Comparison of ENCODE assay signal across 17 cellular contexts in the genomic region with DNA sequence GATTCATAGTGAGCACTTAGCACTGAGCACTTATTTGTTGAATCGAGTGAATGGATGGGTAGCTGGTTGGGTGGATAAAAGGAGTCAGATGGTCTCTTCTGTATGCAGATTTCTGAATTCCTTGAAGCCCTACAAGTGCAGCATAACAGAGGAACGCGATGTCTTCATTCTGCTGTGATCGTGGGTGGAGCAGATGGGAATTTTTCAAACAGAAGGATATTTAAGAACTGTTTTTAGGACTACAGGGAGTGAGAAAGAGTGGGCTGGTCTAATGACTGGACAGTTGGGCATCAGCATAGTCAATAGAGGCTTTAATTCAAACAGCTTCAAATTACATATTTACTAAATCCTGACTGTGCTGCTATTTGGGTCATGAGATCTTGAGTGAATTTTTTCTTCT.
DNase-seq lines count a peak whose midpoint lies in the region; ATAC-seq and TF ChIP-seq lines count a peak whose summit lies in the region.
"Had no signal": no experiment of that assay in that cellular context is flagged by ENCODE, and none has a peak within 500 bp of the region (broad histone marks: within the 10 kb centered on the region; RNA-seq: fewer than 3 reads in every experiment).

No MANE protein-coding gene starts in this region.

- H4K20me1 ChIP-seq in mammary epithelial cell (ENCODE audit: insufficient read depth, low read length) = no peaks in the 10 kb centered on the region

- H3K36me3 ChIP-seq in mammary epithelial cell (ENCODE audit: insufficient read depth, low read length) = no peaks in the 10 kb centered on the region
- H3K36me3 ChIP-seq: BE2C had no signal

- H3K4me3 ChIP-seq in mammary epithelial cell (replicated peaks in 1 of 3; ENCODE audit: insufficient read depth in 1 of 3, low read depth in 2 of 3, low read length in 3 of 3) = peak overlapping the region in 1 of 3 experiments; percentile 10

- peak overlapping the region; percentile 58 for H3K4me2 ChIP-seq in mammary epithelial cell (ENCODE audit: insufficient read depth, low read depth, low read length)

- peak overlapping the region; percentile 84 for H2AFZ ChIP-seq in mammary epithelial cell (ENCODE audit: low read depth, low read length)

- peak; percentile 45 for ATAC-seq in sciatic nerve
- ATAC-seq in HG02610 (IDR thresholded peaks at IDR 0.05; ENCODE audit: unreplicated experiment) = no peak

- H3K4me1 ChIP-seq in mammary epithelial cell (ENCODE audit: insufficient read depth, low read length) = peaks cover 23% of the 10 kb centered on the region
- H3K4me1 ChIP-seq: BE2C, Caco-2 had no signal

- no TSS peak for BruUV-seq in mammary epithelial cell (replicated peaks; lab: Mats Ljungman, UMichigan)

- intact Hi-C loops in mammary epithelial cell (cut with micrococcal nuclease) = no loop called here
- intact Hi-C loops in sciatic nerve (cut with DNase I) = no loop called here

- dilution Hi-C loops in mammary epithelial cell (cut with HindIII; ENCODE audit: low sequenced_read_pairs) = no loop called here

- CTCF ChIA-PET in mammary epithelial cell (lab: Charles Lee; ENCODE audit: low non-redundant PET) = no interaction called here

- DNase-seq in Ammon's horn (ENCODE audit: low spot score) = peak; percentile 19
- peak; percentile 17 for DNase-seq in mammary epithelial cell
- peak; percentile 53 for DNase-seq in inferior parietal cortex (ENCODE audit: extremely low spot score)
- DNase-seq in sciatic nerve (ENCODE audit: low spot score) = no peak
- DNase-seq in COLO829 (ENCODE audit: low spot score) = no peak
- no peak for DNase-seq in activated T-cell treated with anti-CD3 and anti-CD28 coated beads, Interleukin-2, amount 50 U/mL, for 1 hour
- no peak for DNase-seq in dermis blood vessel endothelial cell
- DNase-seq: BE2C; C1 segment of cervical spinal cord; Caco-2; CD4-positive, CD25-positive, alpha-beta regulatory T cell; CD8-positive, alpha-beta memory T cell; DND-41; EL; H9 had no signal

- no peaks in the 10 kb centered on the region for H3K9me3 ChIP-seq in mammary epithelial cell (replicated peaks; ENCODE audit: insufficient read depth, low read length)
- H3K9me3 ChIP-seq: BE2C, Caco-2 had no signal

- in situ Hi-C loops in mammary epithelial cell (cut with MboI; ENCODE audit: low sequenced_read_pairs in 2 of 2) = no loop called here

- H3K27ac ChIP-seq in mammary epithelial cell (ENCODE audit: insufficient read depth, low read depth, low read length) = peak overlapping the region; percentile 71
- H3K27ac ChIP-seq: HL-60 had no signal

- TF ChIP-seq CTCF in mammary epithelial cell (conservative IDR thresholded peaks at IDR 0.05 in 1 of 2, IDR thresholded peaks at IDR 0.05 in 1 of 2; ENCODE audit: extremely low read depth in 1 of 2, insufficient read depth in 1 of 2, low read depth in 1 of 2, low read length in 2 of 2) = no peak

- H3K9ac ChIP-seq in mammary epithelial cell (ENCODE audit: insufficient read depth, low read length) = peak overlapping the region; percentile 5

- 67% methylated on average over 4 of the region's 4 CpGs for WGBS in mammary epithelial cell (ENCODE audit: low coverage, missing lambda C conversion rate)

- H3K27me3 ChIP-seq in mammary epithelial cell (ENCODE audit: insufficient read depth, low read length) = no peaks in the 10 kb centered on the region

- no peaks in the 10 kb centered on the region for H3K79me2 ChIP-seq in mammary epithelial cell (ENCODE audit: insufficient read depth, low read length)

Comparison
In these comparisons a context has a peak if more than half of its experiments do, and no peak if none do; other contexts are left out.
1. DNase-seq: peak in Ammon's horn (single experiment), mammary epithelial cell (single experiment) and inferior parietal cortex (single experiment); none in sciatic nerve (single experiment), COLO829 (single experiment), activated T-cell treated with anti-CD3 and anti-CD28 coated beads, Interleukin-2, amount 50 U/mL, for 1 hour (single experiment) and dermis blood vessel endothelial cell (single experiment).